ENCODE assay signal across 1 cellular context in the genomic region with DNA sequence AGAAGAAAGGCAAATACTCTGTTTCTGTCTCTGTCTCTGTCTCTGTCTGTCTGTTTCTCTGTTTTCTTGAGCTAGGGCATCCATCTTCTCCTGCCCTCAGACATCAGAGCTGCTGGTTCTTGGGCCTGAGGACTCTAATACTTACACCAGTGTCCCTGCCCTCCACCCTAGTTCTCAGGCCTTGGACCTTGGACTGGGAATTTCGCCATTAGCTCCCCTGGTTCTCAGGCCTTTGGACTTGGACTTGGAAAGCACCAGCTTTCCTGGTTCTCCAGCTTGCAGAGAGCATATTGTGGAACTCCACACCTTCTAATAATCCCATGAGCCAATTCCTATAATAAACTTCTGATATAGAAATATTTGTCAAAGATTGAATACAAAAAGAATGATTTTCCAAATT.
A peak's percentile ranks its signal among the peaks of the same experiment; 100 is the strongest.
TF ChIP-seq lines count a peak whose summit lies in the region.

No MANE protein-coding gene starts in this region.

TF ChIP-seq in HepG2, 621 proteins besides CTCF, POLR2A, EP300 and RAD21:
- TF ChIP-seq ZNF557 (CRISPR knock-in tag; IDR thresholded peaks at IDR 0.05) (no peak), HNF4A (CRISPR knock-in tag; IDR thresholded peaks at IDR 0.05) (peak; percentile 41)
TF ChIP-seq in HepG2: peak in this region for 1.
